In the genomic region with DNA sequence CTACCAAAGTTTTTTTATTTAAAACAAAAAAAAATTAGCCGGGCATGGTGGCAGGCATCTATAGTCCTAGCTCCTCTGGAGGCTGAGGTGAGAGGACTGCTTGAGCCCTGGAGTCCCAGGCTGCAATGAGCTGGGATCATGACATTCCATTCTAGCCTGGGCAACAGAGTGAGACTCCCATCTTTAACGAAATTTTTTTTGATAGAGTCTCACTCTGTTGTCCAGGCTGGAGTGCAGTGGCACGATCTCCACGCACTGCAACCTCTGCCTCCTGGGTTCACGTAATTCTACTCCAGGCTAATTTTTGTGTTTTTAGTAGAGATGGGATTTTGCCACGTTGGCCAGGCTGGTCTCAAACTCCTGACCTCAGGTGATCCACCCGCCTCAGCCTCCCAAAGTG, we compare ENCODE assay signal across 9 cellular contexts. TPM values are rescaled to one million over a fixed set of nuclear protein-coding genes. Genes with fewer than 3 reads are reported as not detected.
"Had no signal": no experiment of that assay in that cellular context is flagged by ENCODE, and none has a peak within 500 bp of the region (broad histone marks: within the 10 kb centered on the region; RNA-seq: fewer than 3 reads in every experiment).

No MANE protein-coding gene starts in this region.

RNA-seq across cellular contexts. Expression of gene FBN3, which starts 57.9 kb away (rescaled TPM):
- total RNA-seq: dermis blood vessel endothelial cell, endothelial cell of umbilical vein, glomerular endothelial cell, left cardiac atrium, left ventricle myocardium superior, lung microvascular endothelial cell, mononuclear cell had no signal
- polyA plus RNA-seq: endothelial cell of umbilical vein, heart right ventricle, keratinocyte had no signal
